In genomic region chr18:46679846-46680598, GRCh38 we compare ENCODE assay signal across 31 cellular contexts. TPM values are rescaled to one million over a fixed set of nuclear protein-coding genes. Genes with fewer than 3 reads are reported as not detected.
"Had no signal": no experiment of that assay in that cellular context is flagged by ENCODE, and none has a peak within 500 bp of the region (broad histone marks: within the 10 kb centered on the region; RNA-seq: fewer than 3 reads in every experiment).

No MANE protein-coding gene starts in this region.

- H3K4me1 ChIP-seq: Peyer's patch had no signal

- H3K36me3 ChIP-seq: Peyer's patch had no signal

- DNase-seq: activated B cell treated with CpG ODN at 0.5 μM for 24 hours; activated CD4-positive, alpha-beta memory T cell treated with anti-CD3 and anti-CD28 coated beads for 36 hours; activated CD4-positive, alpha-beta T cell treated with anti-CD3 and anti-CD28 coated beads for 4 hours; activated CD4-positive, alpha-beta T cell treated with anti-CD3 and anti-CD28 coated beads, Interleukin-2, amount 50 U/mL, for 1 hour; activated CD4-positive, CD25-positive, alpha-beta regulatory T cell treated with anti-CD3 and anti-CD28 coated beads, Interleukin-2, amount 50 U/mL, for 72 hours; activated CD8-positive, alpha-beta memory T cell treated with anti-CD3 and anti-CD28 coated beads, Interleukin-2, amount 50 U/mL, for 4 hours; activated naive CD4-positive, alpha-beta T cell treated with anti-CD3 and anti-CD28 coated beads, Interleukin-2, amount 10 ng/mL, durations not matched to agents 7 days and 5 days; activated naive CD8-positive, alpha-beta T cell treated with anti-CD3 and anti-CD28 coated beads, Interleukin-2, amount 50 U/mL, for 24 hours; activated T-cell treated with anti-CD3 and anti-CD28 coated beads for 4 hours; activated T-cell treated with anti-CD3 and anti-CD28 coated beads, Interleukin-2, amount 50 U/mL, for 4 hours; central memory CD4-positive, alpha-beta T cell; NCI-H1048; NCI-H1105 treated with DMSO at 0.1 percent for 48 hours; NCI-H1436; NCI-H1694; NCI-H1930; NCI-H2081 treated with DMSO at 0.1 percent for 48 hours; NCI-H226; NCI-H446 treated with DMSO at 0.1 percent for 48 hours; NCI-H524 treated with DMSO at 0.1 percent for 48 hours; PC-3; Peyer's patch; RPMI8226; SW 1271; T-helper 1 cell; T-helper 2 cell; T-helper 9 cell had no signal

- H3K27me3 ChIP-seq: Peyer's patch had no signal

- H3K9me3 ChIP-seq: Peyer's patch had no signal

- H3K27ac ChIP-seq: Peyer's patch, VCaP had no signal

- H3K4me3 ChIP-seq: K562, Peyer's patch had no signal

- ATAC-seq: activated naive CD8-positive, alpha-beta T cell treated with anti-CD3 and anti-CD28 coated beads, Interleukin-2, amount 50 U/mL, for 24 hours; activated T-cell treated with anti-CD3 and anti-CD28 coated beads, Interleukin-2, amount 50 U/mL, for 4 hours; K562; PC-3 had no signal

RNA-seq across cellular contexts. Expression of gene LOXHD1, which starts 23.0 kb away (rescaled TPM):
- total RNA-seq: activated B cell treated with CpG ODN at 0.5 μM for 24 hours; activated T-cell treated with anti-CD3 and anti-CD28 coated beads, Interleukin-2, amount 50 U/mL, for 4 hours; activated T-helper 1 cell treated with anti-CD3 and anti-CD28 coated beads, Interleukin-12 subunit alpha, Interleukin-12 subunit beta, Interleukin-2, Interleukin-4 antibody, amounts not matched to agents 30 ng/mL and 10 ng/mL and 1 ng/mL, durations not matched to agents 14 hours and 24 hours and 36 hours; K562; MCF 10A; PC-3 had no signal
- polyA plus RNA-seq: K562 had no signal
